Comparison of ENCODE assay signal across 12 cellular contexts in genomic region chr17:78822552-78822951, GRCh38. TPM values are rescaled to one million over a fixed set of nuclear protein-coding genes. Genes with fewer than 3 reads are reported as not detected.
DNase-seq lines count a peak whose midpoint lies in the region; TF ChIP-seq lines count a peak whose summit lies in the region.
"Had no signal": no experiment of that assay in that cellular context is flagged by ENCODE, and none has a peak within 500 bp of the region (broad histone marks: within the 10 kb centered on the region; RNA-seq: fewer than 3 reads in every experiment).

No MANE protein-coding gene starts in this region.

- no peaks in the 10 kb centered on the region for H3K9me3 Mint-ChIP-seq in HFFc6
- H3K9me3 Mint-ChIP-seq in neural progenitor cell, result no peaks in the 10 kb centered on the region

- peaks cover 4% of the 10 kb centered on the region for H3K27me3 Mint-ChIP-seq in HFFc6 (ENCODE audit: insufficient read depth)
- no peaks in the 10 kb centered on the region for H3K27me3 Mint-ChIP-seq in neural progenitor cell (ENCODE audit: insufficient read depth, low read depth)

- no peak overlapping the region for H2AFZ ChIP-seq in neural progenitor cell (replicated peaks)

- DNase-seq in AG08396 (ENCODE audit: low spot score), result peak; percentile 82
- peak; percentile 97 for DNase-seq in HFFc6
- DNase-seq in astrocyte of the spinal cord (ENCODE audit: low read depth, low spot score), result peak; percentile 80
- peak; percentile 25 for DNase-seq in left kidney (ENCODE audit: low read depth, low spot score)
- no peak for DNase-seq in NCI-H1105 treated with DMSO at 0.1 percent for 48 hours (lab: John Stamatoyannopoulos, UW)
- DNase-seq in 8988T, result no peak
- DNase-seq in Kasumi-1 (lab: John Stamatoyannopoulos, UW), result no peak
- DNase-seq in neural progenitor cell (ENCODE audit: low spot score), result no peak
- DNase-seq: erythroblast; PC-3; stimulated activated CD4-positive, alpha-beta T cell treated with anti-CD3 and anti-CD28 coated beads, Interleukin-12 subunit alpha, Interleukin-12 subunit beta, amount 100 ng/mL, for 4 hours had no signal

- H3K9me3 ChIP-seq in neural progenitor cell (ENCODE audit: low read depth), result no peaks in the 10 kb centered on the region

- H4K20me1 ChIP-seq in neural progenitor cell (ENCODE audit: low read depth), result peaks cover 16% of the 10 kb centered on the region

- H3K4me3 Mint-ChIP-seq in HFFc6, result peak overlapping the region; percentile 84
- no peak overlapping the region for H3K4me3 Mint-ChIP-seq in neural progenitor cell

- no peak overlapping the region for H3K27ac ChIP-seq in neural progenitor cell

- in situ Hi-C loops in astrocyte of the spinal cord (cut with HindIII; ENCODE audit: low sequenced_read_pairs), result loop anchor here (10.0 kb wide), 1 partner anchor 338 kb away; no protein-coding TSS in a partner anchor

- H3K36me3 Mint-ChIP-seq in HFFc6 (ENCODE audit: low read depth) (peaks cover 61% of the 10 kb centered on the region), neural progenitor cell (peaks cover 38% of the 10 kb centered on the region)

- no peak overlapping the region for H3K4me2 ChIP-seq in neural progenitor cell

- no peak overlapping the region for H3K9ac ChIP-seq in neural progenitor cell

- H3K36me3 ChIP-seq in neural progenitor cell, result no peaks in the 10 kb centered on the region

- H3K4me3 ChIP-seq in astrocyte of the spinal cord (ENCODE audit: low read depth, low read length) (no peak overlapping the region), neural progenitor cell (no peak overlapping the region)
- H3K4me3 ChIP-seq: lung had no signal

- H3K4me1 Mint-ChIP-seq in HFFc6 (ENCODE audit: low read depth), result peaks cover 59% of the 10 kb centered on the region
- H3K4me1 Mint-ChIP-seq in neural progenitor cell, result peaks cover 14% of the 10 kb centered on the region

- peaks cover 9% of the 10 kb centered on the region for H3K4me1 ChIP-seq in neural progenitor cell

- no peaks in the 10 kb centered on the region for H3K27me3 ChIP-seq in neural progenitor cell

- no peaks in the 10 kb centered on the region for H3F3A ChIP-seq in neural progenitor cell (ENCODE audit: low read depth)

- H3K27ac Mint-ChIP-seq in HFFc6, result peak overlapping the region; percentile 97
- H3K27ac Mint-ChIP-seq in neural progenitor cell, result no peak overlapping the region

- TF ChIP-seq CTCF in HFFc6 (IDR thresholded peaks at IDR 0.05), result no peak
- no peak for TF ChIP-seq CTCF in astrocyte of the spinal cord (IDR thresholded peaks at IDR 0.05; ENCODE audit: low read depth, low read length)
- no peak for TF ChIP-seq CTCF in neural progenitor cell (IDR thresholded peaks at IDR 0.05)

- H3K79me2 ChIP-seq in neural progenitor cell (ENCODE audit: low read depth), result peaks cover 4% of the 10 kb centered on the region

RNA-seq across cellular contexts. Expression of gene USP36, which starts 18.1 kb away (rescaled TPM):
- total RNA-seq in HFFc6 (2021; fragmentation: NEBNext Ultra II Directional; extraction: Animal tissue kit (Norgen Biotek cat#: 25700)), result 10 to 100 TPM; 43.6 to 50.3 (median 46.2) TPM
- 16.6 and 20.4 TPM in 2 replicates for total RNA-seq in neural progenitor cell (ENCODE audit: low replicate concordance)

RNA-seq across cellular contexts. Expression of gene CYTH1, which starts 40.5 kb away (rescaled TPM):
- 10 to 100 TPM in 4 of 6 experiments, 1 to 10 TPM in 2; 7.7 to 15.3 (median 10.9) TPM for total RNA-seq in HFFc6 (2021; fragmentation: NEBNext Ultra II Directional; extraction: Animal tissue kit (Norgen Biotek cat#: 25700))
- 14.8 and 16.0 TPM in 2 replicates for total RNA-seq in neural progenitor cell (ENCODE audit: low replicate concordance)

Comparison
In these comparisons a context has a peak if more than half of its experiments do, and no peak if none do; other contexts are left out.
1. DNase-seq: peak in AG08396 (single experiment), HFFc6 (single experiment), astrocyte of the spinal cord (single experiment) and left kidney (single experiment); none in NCI-H1105 treated with DMSO at 0.1 percent for 48 hours (single experiment), 8988T (single experiment), Kasumi-1 (0 of 2) and neural progenitor cell (single experiment).